ENCODE assay signal across 29 cellular contexts in genomic region chr6:113853252-113853651, GRCh38. TPM values are rescaled to one million over a fixed set of nuclear protein-coding genes. Genes with fewer than 3 reads are reported as not detected.
"Had no signal": no experiment of that assay in that cellular context is flagged by ENCODE, and none has a peak within 500 bp of the region (broad histone marks: within the 10 kb centered on the region; RNA-seq: fewer than 3 reads in every experiment).

No MANE protein-coding gene starts in this region.

- H3K4me3 ChIP-seq: body of pancreas, coronary artery, gastrocnemius medialis, hepatocyte, left ventricle myocardium inferior, pancreas, right atrium auricular region, spleen, tibial nerve had no signal

- H3K4me2 ChIP-seq: hepatocyte had no signal

- H3K9me3 Mint-ChIP-seq: activated CD4-positive, alpha-beta memory T cell treated with anti-CD3 and anti-CD28 coated beads, Interleukin-2, amount 10 ng/mL, durations not matched to agents 7 days and 5 days; activated CD4-positive, alpha-beta T cell treated with anti-CD3 and anti-CD28 coated beads, Interleukin-2, amount 10 ng/mL, durations not matched to agents 7 days and 5 days; activated T-cell treated with anti-CD3 and anti-CD28 coated beads, Interleukin-2, amount 50 U/mL, for 24 hours; activated T-helper 2 cell treated with anti-CD3 and anti-CD28 coated beads, Interferon-gamma antibody, Interleukin-2, Interleukin-4, amounts not matched to agents 10 μg/mL and 5 μg/mL and 100 μg/mL, durations not matched to agents 14 hours and 24 hours and 36 hours; effector memory CD8-positive, alpha-beta T cell; T-helper 1 cell treated with Interleukin-12 subunit alpha and Interleukin-12 subunit beta and Interleukin-4 antibody, amounts not matched to agents 30 μg/mL and 1 μg/mL, for 36 hours had no signal

- ATAC-seq: activated CD4-positive, CD25-positive, alpha-beta regulatory T cell treated with anti-CD3 and anti-CD28 coated beads, Interleukin-2, amount 50 U/mL, for 24 hours; body of pancreas; effector memory CD8-positive, alpha-beta T cell; gastrocnemius medialis; naive thymus-derived CD8-positive, alpha-beta T cell; pancreas had no signal

- H3K27ac ChIP-seq: coronary artery, gastrocnemius medialis, neutrophil, right atrium auricular region, spleen had no signal

- DNase-seq: activated CD4-positive, alpha-beta memory T cell treated with anti-CD3 and anti-CD28 coated beads, Interleukin-2, amount 10 ng/mL, durations not matched to agents 7 days and 5 days; activated CD4-positive, alpha-beta T cell treated with anti-CD3 and anti-CD28 coated beads, Interleukin-2, amount 10 ng/mL, durations not matched to agents 7 days and 5 days; activated CD8-positive, alpha-beta memory T cell treated with anti-CD3 and anti-CD28 coated beads, Interleukin-2, amount 50 U/mL, for 48 hours; activated T-cell treated with anti-CD3 and anti-CD28 coated beads, Interleukin-2, amount 50 U/mL, for 24 hours; anterior cingulate cortex; body of pancreas; effector memory CD8-positive, alpha-beta T cell; erythroblast; gastrocnemius medialis; islet precursor cell; left ventricle myocardium inferior; midbrain; naive thymus-derived CD8-positive, alpha-beta T cell; pancreas; spleen; stimulated activated naive CD4-positive, alpha-beta T cell treated with Interleukin-2 at 50 U/mL for 16 hours; SW 1271; T-helper 9 cell; WERI-Rb-1 had no signal

- H3K27me3 ChIP-seq: body of pancreas, gastrocnemius medialis, hepatocyte, neutrophil, pancreas, right atrium auricular region, tibial nerve had no signal

- H2AFZ ChIP-seq: hepatocyte had no signal

- H3K36me3 Mint-ChIP-seq: activated naive CD8-positive, alpha-beta T cell had no signal

- H3K36me3 ChIP-seq: gastrocnemius medialis, left ventricle myocardium inferior, neutrophil, pancreas, right atrium auricular region, spleen, tibial nerve had no signal

- H3K4me1 ChIP-seq: gastrocnemius medialis, pancreas had no signal

- H3K9me3 ChIP-seq: body of pancreas, gastrocnemius medialis, left ventricle myocardium inferior, neutrophil, pancreas, right atrium auricular region, spleen, tibial nerve had no signal

- FAIRE-seq: pancreas, TTC549 had no signal

- H3K27ac Mint-ChIP-seq: activated CD4-positive, alpha-beta memory T cell treated with anti-CD3 and anti-CD28 coated beads, Interleukin-2, amount 10 ng/mL, durations not matched to agents 7 days and 5 days; activated CD4-positive, alpha-beta T cell treated with anti-CD3 and anti-CD28 coated beads, Interleukin-2, amount 10 ng/mL, durations not matched to agents 7 days and 5 days; activated naive CD8-positive, alpha-beta T cell; activated T-cell treated with anti-CD3 and anti-CD28 coated beads, Interleukin-2, amount 50 U/mL, for 24 hours; activated T-helper 2 cell treated with anti-CD3 and anti-CD28 coated beads, Interferon-gamma antibody, Interleukin-2, Interleukin-4, amounts not matched to agents 10 μg/mL and 5 μg/mL and 100 μg/mL, durations not matched to agents 14 hours and 24 hours and 36 hours; effector memory CD8-positive, alpha-beta T cell; naive thymus-derived CD8-positive, alpha-beta T cell; T-helper 1 cell treated with Interleukin-12 subunit alpha and Interleukin-12 subunit beta and Interleukin-4 antibody, amounts not matched to agents 30 μg/mL and 1 μg/mL, for 36 hours had no signal

- H3K4me3 Mint-ChIP-seq: activated CD4-positive, alpha-beta memory T cell treated with anti-CD3 and anti-CD28 coated beads, Interleukin-2, amount 10 ng/mL, durations not matched to agents 7 days and 5 days; activated CD4-positive, alpha-beta T cell treated with anti-CD3 and anti-CD28 coated beads, Interleukin-2, amount 10 ng/mL, durations not matched to agents 7 days and 5 days; activated naive CD8-positive, alpha-beta T cell; activated T-cell treated with anti-CD3 and anti-CD28 coated beads, Interleukin-2, amount 50 U/mL, for 24 hours; effector memory CD8-positive, alpha-beta T cell; naive thymus-derived CD8-positive, alpha-beta T cell; T-helper 1 cell treated with Interleukin-12 subunit alpha and Interleukin-12 subunit beta and Interleukin-4 antibody, amounts not matched to agents 30 μg/mL and 1 μg/mL, for 36 hours had no signal

RNA-seq across cellular contexts. Expression of gene MARCKS, which starts 3.9 kb away (rescaled TPM):
- polyA plus RNA-seq: naive thymus-derived CD8-positive, alpha-beta T cell had no signal
